In the genomic region with DNA sequence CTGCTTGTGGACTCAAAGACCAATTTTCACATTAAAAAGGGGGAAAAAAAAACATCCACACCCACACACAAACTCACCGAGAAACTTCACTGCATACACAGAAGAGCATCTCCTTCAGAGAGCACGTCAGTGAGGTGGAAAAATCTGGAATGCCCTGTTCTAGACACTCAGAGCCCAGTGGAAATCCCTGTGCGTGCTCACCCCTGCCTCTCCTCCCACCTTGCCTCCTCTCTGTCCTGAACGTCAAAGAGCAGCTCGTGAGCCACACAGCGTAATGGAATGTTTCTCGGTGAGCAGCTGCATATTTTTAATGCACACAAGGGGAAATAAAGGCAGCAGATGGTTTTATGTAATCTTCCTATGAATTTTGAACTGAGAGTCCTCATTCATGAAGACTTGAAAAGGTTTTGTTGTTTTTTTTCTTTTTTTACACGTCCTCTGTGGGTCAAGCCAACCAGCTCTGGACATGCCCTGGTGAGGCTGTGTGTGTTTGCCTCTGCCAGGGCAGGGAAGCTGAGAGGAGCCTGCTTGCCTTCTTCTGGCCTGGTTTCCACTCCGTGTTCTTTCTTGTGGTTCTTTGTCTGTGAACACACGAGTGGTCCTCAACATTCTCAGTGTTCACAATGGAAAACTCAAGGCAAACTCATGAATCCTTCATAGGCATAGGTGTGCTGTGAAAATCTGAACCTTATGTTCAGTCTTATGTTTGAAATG, we compare ENCODE assay signal across 25 cellular contexts.
"Had no signal": no experiment of that assay in that cellular context is flagged by ENCODE, and none has a peak within 500 bp of the region (broad histone marks: within the 10 kb centered on the region; RNA-seq: fewer than 3 reads in every experiment).

No MANE protein-coding gene starts in this region.

- H3K9me3 Mint-ChIP-seq: dendritic cell treated with granulocyte-macrophage colony-stimulating factor and Interleukin-4, amounts not matched to agents 40 ng/mL and 50 ng/mL, for 4 days had no signal

- DNase-seq: cortex of kidney; effector CD8-positive, alpha-beta T cell; effector memory CD8-positive, alpha-beta T cell; erythroblast; esophagus squamous epithelium; foreskin fibroblast; heart left ventricle; hypothalamus; immature natural killer cell; left cardiac atrium; left lung; left ventricle myocardium superior; lower lobe of right lung; mesenchymal stem cell; midbrain had no signal

- H3K79me2 ChIP-seq: hepatocyte had no signal

- FAIRE-seq: colon, endometrium, frontal cortex, keratinocyte had no signal

- H3K36me3 ChIP-seq: esophagus squamous epithelium, gastroesophageal sphincter, heart left ventricle, left lung, lower lobe of right lung had no signal

- H3K9me3 ChIP-seq: esophagus squamous epithelium, gastroesophageal sphincter, lower lobe of right lung had no signal

- H3K36me3 Mint-ChIP-seq: immature natural killer cell had no signal

- H3K4me2 ChIP-seq: hepatocyte had no signal

- H3K27ac ChIP-seq: epithelial cell of prostate, esophagus squamous epithelium, gastroesophageal sphincter, heart left ventricle, hepatocyte, left lung, lower lobe of right lung had no signal

- H3K4me3 Mint-ChIP-seq: dendritic cell treated with granulocyte-macrophage colony-stimulating factor and Interleukin-4, amounts not matched to agents 40 ng/mL and 50 ng/mL, for 4 days; effector memory CD8-positive, alpha-beta T cell; endodermal cell; immature natural killer cell had no signal

- H3K4me1 Mint-ChIP-seq: immature natural killer cell had no signal

- H2AFZ ChIP-seq: hepatocyte had no signal

- ATAC-seq: effector memory CD8-positive, alpha-beta T cell; esophagus mucosa; gastroesophageal sphincter; heart left ventricle; left cardiac atrium; left lung; left ventricle myocardium superior; lower lobe of right lung had no signal

- H3K27me3 ChIP-seq: esophagus squamous epithelium, gastroesophageal sphincter, heart left ventricle, hepatocyte, left lung had no signal

- H3K4me3 ChIP-seq: esophagus squamous epithelium, gastroesophageal sphincter, heart left ventricle, hepatocyte, left lung, lower lobe of right lung had no signal

- H3K27ac Mint-ChIP-seq: dendritic cell treated with granulocyte-macrophage colony-stimulating factor and Interleukin-4, amounts not matched to agents 40 ng/mL and 50 ng/mL, for 4 days; effector memory CD8-positive, alpha-beta T cell; endodermal cell; immature natural killer cell had no signal

- H3K4me1 ChIP-seq: gastroesophageal sphincter, heart left ventricle, left lung, lower lobe of right lung had no signal
